Comparison of ENCODE assay signal across 8 cellular contexts in genomic region chr19:35628565-35629331, GRCh38. TPM values are rescaled to one million over a fixed set of nuclear protein-coding genes. Genes with fewer than 3 reads are reported as not detected.
DNase-seq lines count a peak whose midpoint lies in the region; ATAC-seq lines count a peak whose summit lies in the region.

A gene with protein sequence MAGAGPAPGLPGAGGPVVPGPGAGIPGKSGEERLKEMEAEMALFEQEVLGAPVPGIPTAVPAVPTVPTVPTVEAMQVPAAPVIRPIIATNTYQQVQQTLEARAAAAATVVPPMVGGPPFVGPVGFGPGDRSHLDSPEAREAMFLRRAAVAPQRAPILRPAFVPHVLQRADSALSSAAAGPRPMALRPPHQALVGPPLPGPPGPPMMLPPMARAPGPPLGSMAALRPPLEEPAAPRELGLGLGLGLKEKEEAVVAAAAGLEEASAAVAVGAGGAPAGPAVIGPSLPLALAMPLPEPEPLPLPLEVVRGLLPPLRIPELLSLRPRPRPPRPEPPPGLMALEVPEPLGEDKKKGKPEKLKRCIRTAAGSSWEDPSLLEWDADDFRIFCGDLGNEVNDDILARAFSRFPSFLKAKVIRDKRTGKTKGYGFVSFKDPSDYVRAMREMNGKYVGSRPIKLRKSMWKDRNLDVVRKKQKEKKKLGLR (plus strand): TSS chr19:35629036. CDS start chr19:35629154, 118 bp downstream.

- H3K9me3 ChIP-seq in effector memory CD4-positive, alpha-beta T cell (ENCODE audit: control insufficient read depth, low read length): no peaks in the 10 kb centered on the region

- peaks cover 13% of the 10 kb centered on the region for H3K4me1 ChIP-seq in effector memory CD4-positive, alpha-beta T cell (ENCODE audit: control insufficient read depth, insufficient read depth, low read length, poor library complexity, severe bottlenecking)

- peak within 1 kb of the TSS; percentile 78 for H3K4me3 ChIP-seq in effector memory CD4-positive, alpha-beta T cell (ENCODE audit: insufficient read depth, low read depth, low read length, poor library complexity, severe bottlenecking)

- DNase-seq in COLO668 (lab: John Stamatoyannopoulos, UW; ENCODE audit: unreplicated experiment) (peak; percentile 94), HT1080 (ENCODE audit: low read depth) (peak; percentile 98), NOMO-1 treated with DMSO at 0.1 percent for 48 hours (lab: John Stamatoyannopoulos, UW; ENCODE audit: unreplicated experiment) (peak; percentile 99), medulla oblongata (ENCODE audit: extremely low spot score) (peak; percentile 99)
- peak; percentile 94 to 96 for DNase-seq in activated CD8-positive, alpha-beta memory T cell treated with anti-CD3 and anti-CD28 coated beads for 4 hours (ENCODE audit: low read depth in 2 of 2)
- peak; percentile 94 to 96 (median 96) for DNase-seq in effector memory CD4-positive, alpha-beta T cell
- peak; percentile 95 for DNase-seq in stimulated activated CD8-positive, alpha-beta memory T cell treated with anti-CD3 and anti-CD28 coated beads, Interleukin-12 subunit alpha, Interleukin-12 subunit beta, amount 100 ng/mL, for 1 hour (ENCODE audit: low read depth)

- H3K36me3 ChIP-seq in effector memory CD4-positive, alpha-beta T cell (ENCODE audit: control insufficient read depth, insufficient read depth, low read length): peaks cover 28% of the 10 kb centered on the region

- peak within 1 kb of the TSS; percentile 78 for H3K27ac ChIP-seq in effector memory CD4-positive, alpha-beta T cell (ENCODE audit: insufficient read depth, low read length, poor library complexity, severe bottlenecking)

- no peaks in the 10 kb centered on the region for H3K27me3 ChIP-seq in effector memory CD4-positive, alpha-beta T cell (replicated peaks; ENCODE audit: control insufficient read depth, insufficient read depth, low read length, poor library complexity, severe bottlenecking)

- ATAC-seq in GM21360 (IDR thresholded peaks at IDR 0.05; ENCODE audit: unreplicated experiment): peak; percentile 95

RNA-seq across cellular contexts. Expression of the gene that starts here (rescaled TPM):
- total RNA-seq in HT1080 (2014; rRNA removed; shearing (Covaris generic)): 71.9 and 93.9 TPM in 2 replicates
- 60.8 and 74.9 TPM in 2 replicates for polyA plus RNA-seq in HT1080 (2015; cell fraction: cytosol; rRNA removed)
- polyA plus RNA-seq in HT1080 (2015; cell fraction: nucleus; rRNA removed): 73.1 and 76.0 TPM in 2 replicates

Comparison
In these comparisons a context has a peak if more than half of its experiments do, and no peak if none do; other contexts are left out.
1. Peak in every context shown above with its lines: DNase-seq, ATAC-seq, H3K4me3 ChIP-seq and H3K27ac ChIP-seq.